20 cellular contexts compared by ENCODE assay signal in the genomic region with DNA sequence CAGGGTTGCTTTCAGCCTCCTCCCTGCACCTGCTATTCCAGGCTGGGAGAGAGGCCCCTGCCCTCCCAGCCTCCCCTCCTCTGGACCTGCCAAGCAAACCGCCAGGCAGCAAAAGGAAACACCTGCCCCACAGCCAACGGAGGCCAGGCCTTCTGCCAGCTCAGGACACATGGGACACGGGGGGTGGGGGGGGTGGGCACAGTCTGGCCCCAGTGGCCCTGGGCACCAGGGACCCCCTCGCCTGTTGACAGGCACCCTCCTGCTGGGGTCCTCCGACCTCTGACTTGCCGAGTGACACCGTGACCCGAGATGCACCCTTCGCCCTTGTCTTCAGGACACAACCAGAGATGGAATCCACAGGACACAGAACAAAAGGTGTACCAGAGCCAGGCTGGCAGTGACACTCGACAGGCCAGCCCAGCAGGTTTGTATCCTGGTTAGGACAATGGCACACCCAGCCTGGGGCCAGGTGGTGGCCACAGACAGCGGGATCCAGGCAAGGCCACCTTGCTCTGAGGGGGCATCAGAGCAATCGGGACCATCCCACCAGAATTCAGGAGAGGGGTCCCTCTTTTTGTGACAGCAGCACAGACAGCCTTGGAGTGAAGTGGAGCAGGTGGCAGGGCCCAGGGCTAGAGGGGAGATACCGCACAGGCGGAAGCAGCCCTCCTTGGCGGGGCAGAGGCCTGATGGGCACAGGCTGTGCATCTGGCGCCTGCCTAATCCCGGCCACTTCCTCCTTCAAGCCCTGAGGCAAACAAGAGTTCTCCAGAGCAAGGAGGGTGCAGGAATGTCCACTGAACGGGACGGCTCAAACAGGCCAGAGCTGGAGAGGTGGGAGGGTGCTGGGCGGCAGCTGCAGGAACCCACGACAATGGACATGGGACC. TPM values are rescaled to one million over a fixed set of nuclear protein-coding genes. Genes with fewer than 3 reads are reported as not detected.
DNase-seq lines count a peak whose midpoint lies in the region; ATAC-seq, FAIRE-seq and TF ChIP-seq lines count a peak whose summit lies in the region.
"Had no signal": no experiment of that assay in that cellular context is flagged by ENCODE, and none has a peak within 500 bp of the region (broad histone marks: within the 10 kb centered on the region; RNA-seq: fewer than 3 reads in every experiment).

No MANE protein-coding gene starts in this region.

- no peak overlapping the region for H3K14ac ChIP-seq in H1 (ENCODE audit: insufficient read length)

- 84% methylated on average over 18 of the region's 21 CpGs; no CpG with 5 or more reads in 1 of the 2 experiments for WGBS in H1 (ENCODE audit: extremely low coverage in 1 of 2, insufficient coverage in 1 of 2, insufficient read length in 1 of 2, insufficient replicate concordance in 2 of 2, low coverage in 1 of 2, low lambda C conversion rate in 2 of 2, missing lambda C conversion rate in 1 of 2), 2 experiments
- WGBS in small intestine, 3 donors, result 21 to 53% (median 30%) methylated on average over 18 to 21 of the region's 21 CpGs

- no peak overlapping the region for H2BK15ac ChIP-seq in H1 (ENCODE audit: low read length)

- H3K4me1 ChIP-seq in H1 (replicated peaks in 1 of 4; ENCODE audit: control insufficient read depth in 3 of 4, insufficient read depth in 4 of 4, low read length in 3 of 4) (peaks cover 0 to 24% (median 13%) of the 10 kb centered on the region in 4 experiments; a peak in 6 of 7 replicates), small intestine (ENCODE audit: control insufficient read depth in 2 of 2, insufficient read depth in 1 of 2, low read depth in 1 of 2, low read length in 1 of 2) (peaks cover 0 to 7% of the 10 kb centered on the region in 2 donors)
- no peaks in the 10 kb centered on the region for H3K4me1 ChIP-seq in CD4-positive, alpha-beta memory T cell (ENCODE audit: insufficient read depth, low read length)

- no peak overlapping the region for H2AK5ac ChIP-seq in H1 (ENCODE audit: low read depth, low read length)

- H4K5ac ChIP-seq in H1 (ENCODE audit: insufficient read length, low read depth, low read length), result no peak overlapping the region

- no peaks in the 10 kb centered on the region for H3K9me3 Mint-ChIP-seq in CD4-positive, alpha-beta memory T cell
- H3K9me3 Mint-ChIP-seq: activated naive CD4-positive, alpha-beta T cell treated with anti-CD3 and anti-CD28 coated beads for 36 hours; naive thymus-derived CD4-positive, alpha-beta T cell; T-helper 1 cell treated with Interleukin-12 subunit alpha and Interleukin-12 subunit beta and Interleukin-4 antibody, amounts not matched to agents 30 μg/mL and 1 μg/mL, for 36 hours had no signal

- no peak overlapping the region for H3K4me3 Mint-ChIP-seq in CD4-positive, alpha-beta memory T cell
- H3K4me3 Mint-ChIP-seq: activated naive CD4-positive, alpha-beta T cell treated with anti-CD3 and anti-CD28 coated beads for 36 hours; T-helper 1 cell treated with Interleukin-12 subunit alpha and Interleukin-12 subunit beta and Interleukin-4 antibody, amounts not matched to agents 30 μg/mL and 1 μg/mL, for 36 hours had no signal

- H3K4me3 ChIP-seq in H1 (ENCODE audit: extremely low read depth in 1 of 4, insufficient read depth in 2 of 4, low read depth in 3 of 4, low read length in 4 of 4) (no peak overlapping the region), small intestine (ENCODE audit: low read depth in 1 of 2, low read length in 2 of 2) (no peak overlapping the region)
- no peak overlapping the region for H3K4me3 ChIP-seq in CD4-positive, alpha-beta memory T cell (ENCODE audit: low read length in 2 of 2)
- H3K4me3 ChIP-seq: testis had no signal

- no peak for TF ChIP-seq CTCF in 22Rv1 (IDR thresholded peaks at IDR 0.05)
- TF ChIP-seq CTCF in GM10266 (IDR thresholded peaks at IDR 0.05; ENCODE audit: control insufficient read depth, insufficient read depth, low read depth, missing control alignments), result no peak
- no peak for TF ChIP-seq CTCF in H1 (IDR thresholded peaks at IDR 0.05; ENCODE audit: control extremely low read depth in 1 of 3, insufficient read depth in 1 of 3, low read depth in 1 of 3, low read length in 3 of 3)

- no peaks in the 10 kb centered on the region for H3K79me1 ChIP-seq in H1 (ENCODE audit: low read depth, low read length)

- H3K36me3 ChIP-seq in H1 (ENCODE audit: control insufficient read depth in 2 of 4, insufficient read depth in 4 of 4, low read length in 3 of 4) (no peaks in the 10 kb centered on the region; a peak in 1 of 8 replicates), small intestine (ENCODE audit: control insufficient read depth in 2 of 2, insufficient read depth in 2 of 2, low read length in 2 of 2) (peaks cover 0 to 3% of the 10 kb centered on the region in 2 donors)
- H3K36me3 ChIP-seq in CD4-positive, alpha-beta memory T cell (ENCODE audit: insufficient read depth, low read length), result no peaks in the 10 kb centered on the region

- 0 out of 2 replicates have a peak overlapping the region, but pooled peaks have one; percentile 10 for H2BK20ac ChIP-seq in H1 (ENCODE audit: low read length)

- no peak overlapping the region for H2AFZ ChIP-seq in H1 (ENCODE audit: low read length)

- no peak overlapping the region for H3K23ac ChIP-seq in H1 (ENCODE audit: insufficient read length)

- no peak for TF ChIP-seq RAD21 in H1 (IDR thresholded peaks at IDR 0.05 in 1 of 2, conservative IDR thresholded peaks at IDR 0.05 in 1 of 2; ENCODE audit: low read depth in 2 of 2, low read length in 2 of 2)

- POLR2A ChIA-PET in H1 (lab: Charles Lee; ENCODE audit: partially characterized antibody), result interaction anchor here (0.5 to 3.3 kb wide), 10 partner anchors 10 to 747 kb away, joined by 3 to 15 read pairs (median 3); a partner anchor contains a TSS
- POLR2A ChIA-PET in CD4-positive, alpha-beta memory T cell (lab: Charles Lee; ENCODE audit: partially characterized antibody), result interaction anchor here (2.5 kb wide), 1 partner anchor 16 kb away, joined by 8 read pairs; a partner anchor contains a TSS

- intact Hi-C loops in CD4-positive, alpha-beta memory T cell (cut with micrococcal nuclease), result no loop called here

- CTCF ChIA-PET in H1 (lab: Charles Lee; ENCODE audit: partially characterized antibody), result interaction anchor here (0.9 to 4.3 kb wide), 5 partner anchors 20 to 138 kb away, joined by 3 to 29 read pairs (median 8); no protein-coding TSS in a partner anchor
- CTCF ChIA-PET in CD4-positive, alpha-beta memory T cell (lab: Charles Lee; ENCODE audit: partially characterized antibody), result no interaction called here

- no peak overlapping the region for H4K8ac ChIP-seq in H1 (ENCODE audit: extremely low read depth, insufficient read depth, low read length)

- H3K4me1 Mint-ChIP-seq in CD4-positive, alpha-beta memory T cell, result peaks cover 2 to 13% (median 8%) of the 10 kb centered on the region in 4 donors

- peaks cover 7% of the 10 kb centered on the region in 2 donors for H3K27me3 Mint-ChIP-seq in CD4-positive, alpha-beta memory T cell

- H3K9me3 ChIP-seq in H1 (ENCODE audit: insufficient read depth in 2 of 2, low read depth in 1 of 2, low read length in 1 of 2) (no peaks in the 10 kb centered on the region), small intestine (ENCODE audit: control insufficient read depth, low read depth) (no peaks in the 10 kb centered on the region)
- no peaks in the 10 kb centered on the region for H3K9me3 ChIP-seq in CD4-positive, alpha-beta memory T cell (ENCODE audit: control insufficient read depth in 1 of 2, low read length in 2 of 2)
- H3K9me3 ChIP-seq: Caco-2, testis had no signal

- H4K91ac ChIP-seq in H1 (replicated peaks; ENCODE audit: insufficient read length, low read length), result no peak overlapping the region

- H2BK120ac ChIP-seq in H1 (replicated peaks; ENCODE audit: low read depth, low read length), result no peak overlapping the region

- no peak for ATAC-seq in HG02885 (IDR thresholded peaks at IDR 0.05; ENCODE audit: poor library complexity, unreplicated experiment)
- ATAC-seq: HepG2; left ventricle myocardium superior; naive thymus-derived CD4-positive, alpha-beta T cell had no signal

- H3K56ac ChIP-seq in H1 (replicated peaks; ENCODE audit: insufficient read length, low read depth, low read length), result no peak overlapping the region

- peaks cover 0 to 18% of the 10 kb centered on the region in 2 experiments for H4K20me1 ChIP-seq in H1 (replicated peaks in 1 of 2; ENCODE audit: control insufficient read depth in 1 of 2, insufficient read depth in 2 of 2, low read length in 2 of 2)

- peak; percentile 34 for DNase-seq in GM10266 (ENCODE audit: extremely low spot score)
- peak; percentile 57 for DNase-seq in NCI-H524 treated with DMSO at 0.1 percent for 48 hours (lab: John Stamatoyannopoulos, UW)
- no peak for DNase-seq in H1 (ENCODE audit: low read depth in 1 of 2, low spot score in 2 of 2)
- no peak for DNase-seq in small intestine
- DNase-seq in CD4-positive, alpha-beta memory T cell, result no peak
- DNase-seq in cortex of kidney (lab: John Stamatoyannopoulos, UW), result no peak
- DNase-seq: activated CD4-positive, CD25-positive, alpha-beta regulatory T cell treated with anti-CD3 and anti-CD28 coated beads, Interleukin-2, amount 50 U/mL, for 72 hours; activated CD8-positive, alpha-beta memory T cell treated with anti-CD3 and anti-CD28 coated beads, Interleukin-2, amount 50 U/mL, for 48 hours; activated naive CD4-positive, alpha-beta T cell treated with anti-CD3 and anti-CD28 coated beads for 36 hours; Caco-2; left ventricle myocardium superior; naive thymus-derived CD4-positive, alpha-beta T cell; NCI-H1436 treated with DMSO at 0.1 percent for 48 hours; testis had no signal

- no peak for TF ChIP-seq EP300 in H1 (IDR thresholded peaks at IDR 0.05; ENCODE audit: borderline replicate concordance in 1 of 2, low read depth in 2 of 2, low read length in 2 of 2)

- H2BK12ac ChIP-seq in H1 (ENCODE audit: low read depth, low read length), result no peak overlapping the region

- H3K27ac ChIP-seq in 22Rv1, result peak overlapping the region; percentile 98
- H3K27ac ChIP-seq in H1 (ENCODE audit: low read depth, low read length), result no peak overlapping the region
- H3K27ac ChIP-seq in small intestine (ENCODE audit: low read depth in 1 of 2, low read length in 1 of 2), result peak overlapping the region in 1 of 2 donors; percentile 23
- no peak overlapping the region for H3K27ac ChIP-seq in CD4-positive, alpha-beta memory T cell (ENCODE audit: low read depth, low read length)
- H3K27ac ChIP-seq: testis had no signal

- peaks cover 18 to 44% (median 35%) of the 10 kb centered on the region in 4 experiments for H3K27me3 ChIP-seq in H1 (replicated peaks in 1 of 4; ENCODE audit: control insufficient read depth in 3 of 4, extremely low read depth in 1 of 4, insufficient read depth in 3 of 4, low read length in 3 of 4)
- peaks cover 6 to 9% of the 10 kb centered on the region in 2 donors for H3K27me3 ChIP-seq in small intestine (ENCODE audit: control insufficient read depth in 2 of 2, insufficient read depth in 2 of 2, low read length in 2 of 2)
- peaks cover 23% of the 10 kb centered on the region for H3K27me3 ChIP-seq in CD4-positive, alpha-beta memory T cell (ENCODE audit: insufficient read depth, low read length)
- H3K27me3 ChIP-seq: testis had no signal

- H3K18ac ChIP-seq in H1 (ENCODE audit: extremely low read depth, low read length), result no peak overlapping the region

- no peak overlapping the region for H3K4ac ChIP-seq in H1 (replicated peaks; ENCODE audit: insufficient read length, low read depth, low read length)

- H2BK5ac ChIP-seq in H1 (ENCODE audit: low read depth, low read length), result no peak overlapping the region

- H3K27ac Mint-ChIP-seq in CD4-positive, alpha-beta memory T cell, result peak overlapping the region in 1 of 7 donors; percentile 64
- H3K27ac Mint-ChIP-seq: activated naive CD4-positive, alpha-beta T cell treated with anti-CD3 and anti-CD28 coated beads for 36 hours; T-helper 1 cell treated with Interleukin-12 subunit alpha and Interleukin-12 subunit beta and Interleukin-4 antibody, amounts not matched to agents 30 μg/mL and 1 μg/mL, for 36 hours had no signal

- H3K79me2 ChIP-seq in H1 (ENCODE audit: control insufficient read depth in 1 of 2, insufficient read depth in 2 of 2, low read length in 2 of 2), result no peaks in the 10 kb centered on the region

- H3K36me3 Mint-ChIP-seq in CD4-positive, alpha-beta memory T cell, result peaks cover 4 to 10% of the 10 kb centered on the region in 2 donors

- H3K9ac ChIP-seq in H1 (replicated peaks in 1 of 4; ENCODE audit: extremely low read depth in 1 of 4, low read depth in 3 of 4, low read length in 3 of 4), result no peak overlapping the region

- H3K23me2 ChIP-seq in H1 (ENCODE audit: low read depth, low read length), result peaks cover 13% of the 10 kb centered on the region; the same call in 1 of the 2 replicates

- no peak for TF ChIP-seq POLR2A in H1 (IDR thresholded peaks at IDR 0.05; ENCODE audit: control extremely low read depth in 1 of 2, low read depth in 2 of 2, low read length in 2 of 2)

- no peak overlapping the region for H3K4me2 ChIP-seq in H1 (ENCODE audit: insufficient read depth in 1 of 2, low read depth in 2 of 2, low read length in 2 of 2)

- FAIRE-seq in H1 (lab: Jason Lieb, UNC), result no peak
- FAIRE-seq in small intestine (lab: Jason Lieb, UNC), result no peak
- FAIRE-seq: HepG2 had no signal

RNA-seq across cellular contexts. Expression of a gene that starts 1.3 kb away (rescaled TPM):
- not detected in 2 replicates for total RNA-seq in H1 (2021; fragmentation: NEBNext Ultra II Directional; extraction: Animal tissue kit (Norgen Biotek cat#: 25700))
- polyA plus RNA-seq in H1 (2011; rRNA removed) (not detected in 2 replicates), small intestine (not detected)
- polyA plus RNA-seq in H1 (2011; cell fraction: cytosol; rRNA removed), result not detected
- polyA plus RNA-seq in H1 (2011; cell fraction: nucleus; rRNA removed), result not detected
- not detected in 4 replicates for polyA plus RNA-seq in H1 (2012, experiment 1 of 2)
- not detected for polyA plus RNA-seq in H1 (2012, experiment 2 of 2)
- not detected for polyA plus RNA-seq in H1 (2013, experiment 1 of 2)
- not detected for polyA plus RNA-seq in H1 (2013, experiment 2 of 2)
- not detected in 2 replicates for polyA minus RNA-seq in H1 (2011; rRNA and poly(A)+ RNA removed)
- polyA minus RNA-seq in H1 (2011; cell fraction: cytosol; rRNA and poly(A)+ RNA removed), result not detected
- not detected for polyA minus RNA-seq in H1 (2011; cell fraction: nucleus; rRNA and poly(A)+ RNA removed)
- total RNA-seq in CD4-positive, alpha-beta memory T cell, result not detected
- not detected for polyA plus RNA-seq in CD4-positive, alpha-beta memory T cell
- total RNA-seq: activated naive CD4-positive, alpha-beta T cell treated with anti-CD3 and anti-CD28 coated beads for 36 hours; Caco-2; HepG2; left ventricle myocardium superior; naive thymus-derived CD4-positive, alpha-beta T cell; NCI-H460 had no signal
- polyA plus RNA-seq: AG04450; HepG2; naive thymus-derived CD4-positive, alpha-beta T cell had no signal

RNA-seq across cellular contexts. Expression of a gene that starts 3.3 kb away (rescaled TPM):
- 0.34 and 0.36 TPM in 2 replicates for total RNA-seq in H1 (2021; fragmentation: NEBNext Ultra II Directional; extraction: Animal tissue kit (Norgen Biotek cat#: 25700))
- polyA plus RNA-seq in H1 (2011; rRNA removed) (0.85 and 1.0 TPM in 2 replicates), small intestine (1 to 10 TPM in 2 of 3 donors, under 1 TPM in 1; 0.67 to 1.5 (median 1.4) TPM)
- polyA plus RNA-seq in H1 (2011; cell fraction: cytosol; rRNA removed), result 0.25 TPM
- 0.60 TPM for polyA plus RNA-seq in H1 (2011; cell fraction: nucleus; rRNA removed)
- 0.75 to 1.2 TPM (median 0.90 TPM) in 3 of 4 replicates, not detected in the other for polyA plus RNA-seq in H1 (2012, experiment 1 of 2)
- polyA plus RNA-seq in H1 (2012, experiment 2 of 2), result 0.18 TPM
- 1.1 TPM for polyA plus RNA-seq in H1 (2013, experiment 1 of 2)
- 0.74 TPM for polyA plus RNA-seq in H1 (2013, experiment 2 of 2)
- polyA minus RNA-seq in H1 (2011; rRNA and poly(A)+ RNA removed), result not detected in 2 replicates
- not detected for polyA minus RNA-seq in H1 (2011; cell fraction: cytosol; rRNA and poly(A)+ RNA removed)
- 0.90 TPM for polyA minus RNA-seq in H1 (2011; cell fraction: nucleus; rRNA and poly(A)+ RNA removed)
- not detected for total RNA-seq in CD4-positive, alpha-beta memory T cell
- polyA plus RNA-seq in CD4-positive, alpha-beta memory T cell, result not detected
- total RNA-seq: activated naive CD4-positive, alpha-beta T cell treated with anti-CD3 and anti-CD28 coated beads for 36 hours; HepG2; left ventricle myocardium superior; NCI-H460 had no signal
- polyA plus RNA-seq: AG04450; HepG2; naive thymus-derived CD4-positive, alpha-beta T cell had no signal

RNA-seq across cellular contexts. Expression of a gene that starts 15.2 kb away (rescaled TPM):
- 37.7 and 41.9 TPM in 2 replicates for total RNA-seq in H1 (2021; fragmentation: NEBNext Ultra II Directional; extraction: Animal tissue kit (Norgen Biotek cat#: 25700))
- 30.2 and 44.3 TPM in 2 replicates for polyA plus RNA-seq in H1 (2011; rRNA removed)
- 31.6 TPM for polyA plus RNA-seq in H1 (2011; cell fraction: cytosol; rRNA removed)
- polyA plus RNA-seq in H1 (2011; cell fraction: nucleus; rRNA removed), result 198 TPM
- polyA plus RNA-seq in H1 (2012, experiment 1 of 2), result 20.7 to 43.2 TPM (median 38.1 TPM) in 4 replicates
- polyA plus RNA-seq in H1 (2012, experiment 2 of 2), result 25.6 TPM
- 22.6 TPM for polyA plus RNA-seq in H1 (2013, experiment 1 of 2)
- polyA plus RNA-seq in H1 (2013, experiment 2 of 2), result 17.5 TPM
- 20.4 and 24.8 TPM in 2 replicates for polyA minus RNA-seq in H1 (2011; rRNA and poly(A)+ RNA removed)
- 28.8 TPM for polyA minus RNA-seq in H1 (2011; cell fraction: cytosol; rRNA and poly(A)+ RNA removed)
- 67.3 TPM for polyA minus RNA-seq in H1 (2011; cell fraction: nucleus; rRNA and poly(A)+ RNA removed)
- polyA plus RNA-seq in small intestine, result 10 to 100 TPM; 20.0 to 39.6 (median 34.4) TPM
- total RNA-seq in CD4-positive, alpha-beta memory T cell, result 100 to 1,000 TPM; 116 to 125 TPM
- 1 to 10 TPM; 3.2 to 5.7 TPM for polyA plus RNA-seq in CD4-positive, alpha-beta memory T cell

RNA-seq across cellular contexts. Expression of a gene that starts 15.3 kb away (rescaled TPM):
- total RNA-seq in H1 (2021; fragmentation: NEBNext Ultra II Directional; extraction: Animal tissue kit (Norgen Biotek cat#: 25700)), result 87.3 and 91.3 TPM in 2 replicates
- polyA plus RNA-seq in H1 (2011; rRNA removed), result 157 and 182 TPM in 2 replicates
- 159 TPM for polyA plus RNA-seq in H1 (2011; cell fraction: cytosol; rRNA removed)
- 99.4 TPM for polyA plus RNA-seq in H1 (2011; cell fraction: nucleus; rRNA removed)
- polyA plus RNA-seq in H1 (2012, experiment 1 of 2), result 57.5 to 108 TPM (median 103 TPM) in 4 replicates
- polyA plus RNA-seq in H1 (2012, experiment 2 of 2), result 94.9 TPM
- polyA plus RNA-seq in H1 (2013, experiment 1 of 2), result 102 TPM
- polyA plus RNA-seq in H1 (2013, experiment 2 of 2), result 101 TPM
- polyA minus RNA-seq in H1 (2011; rRNA and poly(A)+ RNA removed), result 14.6 and 15.3 TPM in 2 replicates
- polyA minus RNA-seq in H1 (2011; cell fraction: cytosol; rRNA and poly(A)+ RNA removed), result 36.0 TPM
- 18.2 TPM for polyA minus RNA-seq in H1 (2011; cell fraction: nucleus; rRNA and poly(A)+ RNA removed)
- polyA plus RNA-seq in small intestine, result 100 to 1,000 TPM in 2 of 3 donors, 10 to 100 TPM in 1; 92.0 to 146 (median 113) TPM
- total RNA-seq in CD4-positive, alpha-beta memory T cell, result 10 to 100 TPM; 48.6 to 49.5 TPM
- polyA plus RNA-seq in CD4-positive, alpha-beta memory T cell, result 100 to 1,000 TPM; 117 to 161 TPM

RNA-seq across cellular contexts. Expression of a gene that starts 27.4 kb away (rescaled TPM):
- 23.2 and 27.2 TPM in 2 replicates for total RNA-seq in H1 (2021; fragmentation: NEBNext Ultra II Directional; extraction: Animal tissue kit (Norgen Biotek cat#: 25700))
- polyA plus RNA-seq in H1 (2011; rRNA removed) (9.7 and 14.9 TPM in 2 replicates), small intestine (10 to 100 TPM; 57.0 to 98.4 (median 74.8) TPM)
- 11.9 TPM for polyA plus RNA-seq in H1 (2011; cell fraction: cytosol; rRNA removed)
- polyA plus RNA-seq in H1 (2011; cell fraction: nucleus; rRNA removed), result 34.2 TPM
- polyA plus RNA-seq in H1 (2012, experiment 1 of 2), result 13.0 to 23.1 TPM (median 21.4 TPM) in 4 replicates
- polyA plus RNA-seq in H1 (2012, experiment 2 of 2), result 14.8 TPM
- 13.5 TPM for polyA plus RNA-seq in H1 (2013, experiment 1 of 2)
- polyA plus RNA-seq in H1 (2013, experiment 2 of 2), result 12.5 TPM
- polyA minus RNA-seq in H1 (2011; rRNA and poly(A)+ RNA removed), result 3.6 TPM in 2 replicates
- 12.5 TPM for polyA minus RNA-seq in H1 (2011; cell fraction: cytosol; rRNA and poly(A)+ RNA removed)
- polyA minus RNA-seq in H1 (2011; cell fraction: nucleus; rRNA and poly(A)+ RNA removed), result 13.7 TPM
- total RNA-seq in CD4-positive, alpha-beta memory T cell, result 1 to 10 TPM; 8.5 to 8.6 TPM
- polyA plus RNA-seq in CD4-positive, alpha-beta memory T cell, result under 1 TPM; 0.27 to 0.45 TPM

Comparison
In these comparisons a context has a peak if more than half of its experiments do, and no peak if none do; other contexts are left out.
1. DNase-seq: peak in GM10266 (single experiment) and NCI-H524 treated with DMSO at 0.1 percent for 48 hours (single experiment); none in H1 (0 of 2), small intestine (single experiment), CD4-positive, alpha-beta memory T cell (0 of 5) and cortex of kidney (single experiment).